In genomic region chr2:85418132-85419008, GRCh38 we compare ENCODE assay signal across 1 cellular context.
A peak's percentile ranks its signal among the peaks of the same experiment; 100 is the strongest.
TF ChIP-seq lines count a peak whose summit lies in the region.

Gene SH2D6 (plus strand): TSS chr2:85418714. CDS start chr2:85429466, 10,752 bp downstream.

TF ChIP-seq in WTC11, 78 proteins besides CTCF, POLR2A, EP300 and RAD21 (continued from another document):
- TF ChIP-seq PRDM15 (CRISPR knock-in tag; IDR thresholded peaks at IDR 0.05) (no peak), E2F5 (CRISPR knock-in tag; IDR thresholded peaks at IDR 0.05) (peak; percentile 65; the same call in 1 of the 2 replicates), FOXP1 (CRISPR knock-in tag; IDR thresholded peaks at IDR 0.05; ENCODE audit: borderline replicate concordance) (0 out of 2 replicates have a peak, but pooled peaks have one; percentile 8), ZNF512 (CRISPR knock-in tag; IDR thresholded peaks at IDR 0.05; ENCODE audit: borderline replicate concordance) (no peak), ERG (CRISPR knock-in tag; IDR thresholded peaks at IDR 0.05) (no peak), OVOL2 (CRISPR knock-in tag; IDR thresholded peaks at IDR 0.05; ENCODE audit: borderline replicate concordance) (no peak), NR3C1 (CRISPR knock-in tag; conservative IDR thresholded peaks at IDR 0.05; ENCODE audit: low read depth) (no peak), TCF7 (CRISPR knock-in tag; IDR thresholded peaks at IDR 0.05; ENCODE audit: low read depth) (no peak), ZNF396 (CRISPR knock-in tag; IDR thresholded peaks at IDR 0.05; ENCODE audit: borderline replicate concordance) (no peak), ATF6 (CRISPR knock-in tag; IDR thresholded peaks at IDR 0.05) (no peak), ARID4B (CRISPR knock-in tag; IDR thresholded peaks at IDR 0.05; ENCODE audit: borderline replicate concordance) (no peak), FOXK1 (CRISPR knock-in tag; IDR thresholded peaks at IDR 0.05) (no peak; the same call in 1 of the 2 replicates), AFF4 (CRISPR knock-in tag; IDR thresholded peaks at IDR 0.05; ENCODE audit: borderline replicate concordance) (no peak), JUN (CRISPR knock-in tag; IDR thresholded peaks at IDR 0.05) (no peak), ZNF423 (CRISPR knock-in tag; IDR thresholded peaks at IDR 0.05) (no peak), SP1 (CRISPR knock-in tag; conservative IDR thresholded peaks at IDR 0.05) (peak; percentile 83), ZNF232 (CRISPR knock-in tag; IDR thresholded peaks at IDR 0.05) (no peak), ZNF121 (CRISPR knock-in tag; IDR thresholded peaks at IDR 0.05) (peak; percentile 93), MLX (CRISPR knock-in tag; IDR thresholded peaks at IDR 0.05) (no peak)
